In the genomic region with DNA sequence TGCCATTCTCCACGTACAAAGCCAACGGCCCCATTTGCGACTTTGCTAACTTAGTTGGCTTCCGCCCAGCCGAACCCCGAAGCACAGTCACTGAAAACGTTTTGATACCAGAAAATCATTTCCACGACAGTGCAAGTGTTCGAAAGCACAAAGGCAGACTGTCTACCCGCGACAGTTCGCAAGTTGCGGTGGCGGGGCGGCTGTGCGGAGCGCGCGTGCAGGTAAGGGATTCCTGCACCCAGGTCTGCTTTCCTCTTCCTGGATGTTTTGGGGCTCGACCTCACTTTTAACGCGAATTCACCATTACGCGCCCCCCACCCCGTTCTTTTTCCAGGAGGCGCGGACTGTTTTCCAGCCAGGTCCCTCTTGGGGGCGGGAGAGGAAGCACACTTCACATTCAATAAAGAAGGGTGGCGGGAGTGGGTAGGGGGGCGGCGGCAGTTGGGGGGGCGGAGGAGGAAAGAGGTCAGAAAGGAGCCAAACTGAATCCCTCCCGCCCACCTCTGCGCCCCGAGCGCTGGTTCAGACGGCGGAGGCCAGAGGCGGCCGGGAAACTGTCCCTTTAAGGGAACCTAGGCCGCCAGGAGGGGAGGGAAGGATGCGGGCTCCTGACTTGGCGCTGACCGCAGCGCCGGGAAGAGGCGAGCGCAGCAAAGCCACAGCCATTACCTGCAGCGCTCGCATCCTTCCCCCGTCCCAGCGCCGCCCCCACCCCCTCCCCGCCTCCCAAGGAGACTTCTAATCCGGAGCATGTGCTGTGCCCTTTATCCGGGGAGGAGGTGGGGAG, we compare ENCODE assay signal across 8 cellular contexts.
DNase-seq lines count a peak whose midpoint lies in the region; ATAC-seq and TF ChIP-seq lines count a peak whose summit lies in the region.

No MANE protein-coding gene starts in this region.

- intact Hi-C loops in tibial artery (cut with DNase I; ENCODE audit: low total_unique reads): loop anchor here (2.0 kb wide), 1 partner anchor 107 kb away; the partner anchor contains the start of gene KCTD1

- no peaks in the 10 kb centered on the region for H3K9me3 ChIP-seq in Peyer's patch
- H3K9me3 ChIP-seq in endocrine pancreas (ENCODE audit: control insufficient read depth, low read length): no peaks in the 10 kb centered on the region
- no peaks in the 10 kb centered on the region for H3K9me3 ChIP-seq in tibial artery

- H3K9ac ChIP-seq in endocrine pancreas (ENCODE audit: control insufficient read depth, insufficient read depth, low read length): no peak overlapping the region

- H3K36me3 ChIP-seq in Peyer's patch (no peaks in the 10 kb centered on the region), endocrine pancreas (ENCODE audit: control insufficient read depth, insufficient read depth, low read length) (no peaks in the 10 kb centered on the region), tibial artery (no peaks in the 10 kb centered on the region)

- H3K4me3 ChIP-seq in Peyer's patch: peak overlapping the region; percentile 41 to 62 (median 55)
- H3K4me3 ChIP-seq in endocrine pancreas (ENCODE audit: control insufficient read depth, insufficient read depth, low read length): peak overlapping the region; percentile 77
- peak overlapping the region; percentile 76 to 91 for H3K4me3 ChIP-seq in tibial artery

- H3K27me3 ChIP-seq in Peyer's patch: no peaks in the 10 kb centered on the region
- no peaks in the 10 kb centered on the region for H3K27me3 ChIP-seq in endocrine pancreas (ENCODE audit: control insufficient read depth, insufficient read depth, low read length)
- H3K27me3 ChIP-seq in tibial artery: no peaks in the 10 kb centered on the region

- H3K27ac ChIP-seq in Peyer's patch: peak overlapping the region; percentile 44 to 76 (median 56)
- H3K27ac ChIP-seq in tibial artery: peak overlapping the region; percentile 86 to 87

- TF ChIP-seq CTCF in Peyer's patch (IDR thresholded peaks at IDR 0.05) (peak in 1 of 6 experiments; percentile 5), tibial artery (IDR thresholded peaks at IDR 0.05) (peak; percentile 9 to 19)

- DNase-seq in COR-L47 (lab: John Stamatoyannopoulos, UW): peak; percentile 72
- peak in 1 of 3 donors; percentile 60 for DNase-seq in Peyer's patch
- DNase-seq in medulla oblongata (ENCODE audit: extremely low spot score): peak; percentile 64
- DNase-seq in tibial artery: peak; percentile 39 to 74
- DNase-seq in cerebellar nuclear complex (lab: John Stamatoyannopoulos, UW): no peak

- H3K4me1 ChIP-seq in Peyer's patch (peaks cover 0 to 18% (median 4%) of the 10 kb centered on the region in 4 donors), endocrine pancreas (ENCODE audit: control insufficient read depth, insufficient read depth, low read length) (peaks cover 10% of the 10 kb centered on the region), tibial artery (peaks cover 0 to 24% (median 18%) of the 10 kb centered on the region in 4 donors)

- no peak for TF ChIP-seq POLR2A in Peyer's patch (IDR thresholded peaks at IDR 0.05)

- ATAC-seq in HG02884 (IDR thresholded peaks at IDR 0.05; ENCODE audit: unreplicated experiment): peak; percentile 15
- ATAC-seq in HG02973 (IDR thresholded peaks at IDR 0.05; ENCODE audit: unreplicated experiment): no peak

Comparison
In these comparisons a context has a peak if more than half of its experiments do, and no peak if none do; other contexts are left out.
1. DNase-seq: peak in COR-L47 (single experiment), medulla oblongata (single experiment) and tibial artery (2 of 2); none in cerebellar nuclear complex (0 of 2).
2. Peak in every context shown above with its lines, with median percentiles within 50 percentile points of each other: H3K4me3 ChIP-seq.